Comparison of ENCODE assay signal across 8 cellular contexts in genomic region chr19:2041686-2042484, GRCh38. TPM values are rescaled to one million over a fixed set of nuclear protein-coding genes. Genes with fewer than 3 reads are reported as not detected.
DNase-seq lines count a peak whose midpoint lies in the region; TF ChIP-seq lines count a peak whose summit lies in the region.

No MANE protein-coding gene starts in this region.

- peak; percentile 75 to 91 for TF ChIP-seq EP300 in tibial nerve (IDR thresholded peaks at IDR 0.05)

- 32 to 38% methylated on average over 16 to 21 of the region's 77 CpGs for WGBS in tibial nerve, 2 donors

- peaks cover 18% of the 10 kb centered on the region for H3F3A ChIP-seq in SU-DHL-6 (ENCODE audit: insufficient read depth)

- TF ChIP-seq CTCF in SU-DHL-6 (IDR thresholded peaks at IDR 0.05; ENCODE audit: insufficient read depth, low read length, poor library complexity, severe bottlenecking) (no peak), tibial nerve (IDR thresholded peaks at IDR 0.05) (no peak)

- DNase-seq in HEK293T (ENCODE audit: extremely low spot score) (peak; percentile 95), NCI-H1105 (lab: John Stamatoyannopoulos, UW) (peak; percentile 97), adipocyte (ENCODE audit: low read depth) (peak; percentile 80), cardiac septum (ENCODE audit: low spot score) (peak; percentile 99), posterior cingulate gyrus (peak; percentile 93 to 100 (median 96)), tibial nerve (ENCODE audit: low spot score in 2 of 2) (peak; percentile 92 to 96)

- H4K20me1 ChIP-seq in SU-DHL-6 (ENCODE audit: low read depth, low read length), result peaks cover 7% of the 10 kb centered on the region; the same call in 1 of the 2 replicates

- peak overlapping the region; percentile 36 for H3K9ac ChIP-seq in ES-I3 (ENCODE audit: low read depth, low read length)
- H3K9ac ChIP-seq in SU-DHL-6 (ENCODE audit: low read length), result peak overlapping the region; percentile 49
- H3K9ac ChIP-seq in adipocyte (ENCODE audit: low read length), result peak overlapping the region; percentile 72

- H3K27me3 ChIP-seq in SU-DHL-6 (ENCODE audit: low read length), result no peaks in the 10 kb centered on the region
- H3K27me3 ChIP-seq in adipocyte (replicated peaks; ENCODE audit: control insufficient read depth, insufficient read depth, low read length), result no peaks in the 10 kb centered on the region
- H3K27me3 ChIP-seq in tibial nerve, result no peaks in the 10 kb centered on the region

- peak overlapping the region; percentile 54 for H3K4me2 ChIP-seq in SU-DHL-6 (ENCODE audit: low read depth, low read length, poor library complexity, severe bottlenecking)

- no peaks in the 10 kb centered on the region for H3K9me2 ChIP-seq in SU-DHL-6 (replicated peaks; ENCODE audit: insufficient read depth, low read length)

- CTCF ChIA-PET in HEK293T (lab: Yijun Ruan, JAX), result interaction anchor here (0.9 to 1.9 kb wide), 4 partner anchors 13 to 96 kb away, joined by 3 to 6 read pairs (median 3); no protein-coding TSS in a partner anchor

- H3K9me3 ChIP-seq in ES-I3 (ENCODE audit: control insufficient read depth, insufficient read depth, low read length), result no peaks in the 10 kb centered on the region
- H3K9me3 ChIP-seq in SU-DHL-6 (ENCODE audit: insufficient read depth, low read length), result no peaks in the 10 kb centered on the region
- no peaks in the 10 kb centered on the region for H3K9me3 ChIP-seq in adipocyte (ENCODE audit: control insufficient read depth, low read length)
- H3K9me3 ChIP-seq in tibial nerve, result no peaks in the 10 kb centered on the region

- H3K36me3 ChIP-seq in ES-I3 (ENCODE audit: insufficient read depth, low read length) (peaks cover 7% of the 10 kb centered on the region), SU-DHL-6 (ENCODE audit: low read length) (no peaks in the 10 kb centered on the region), adipocyte (ENCODE audit: control insufficient read depth, insufficient read depth, low read length, severe bottlenecking) (peaks cover 90% of the 10 kb centered on the region), tibial nerve (peaks cover 0 to 82% (median 42%) of the 10 kb centered on the region in 3 donors)

- H3K4me1 ChIP-seq in ES-I3 (ENCODE audit: insufficient read depth, low read length), result peaks cover 6% of the 10 kb centered on the region; the same call in 1 of the 2 replicates
- peaks cover 45% of the 10 kb centered on the region for H3K4me1 ChIP-seq in adipocyte (ENCODE audit: control insufficient read depth, insufficient read depth, low read length)
- H3K4me1 ChIP-seq in tibial nerve, result peaks cover 0 to 94% (median 67%) of the 10 kb centered on the region in 4 donors

- intact Hi-C loops in cardiac septum (cut with DNase I), result no loop called here
- intact Hi-C loops in posterior cingulate gyrus (cut with DNase I), result no loop called here

- no peak overlapping the region for H2AFZ ChIP-seq in SU-DHL-6 (ENCODE audit: low read depth, low read length, severe bottlenecking)

- H3K4me3 ChIP-seq in SU-DHL-6 (ENCODE audit: insufficient read depth, low read length, poor library complexity, severe bottlenecking), result peak overlapping the region; percentile 41
- peak overlapping the region; percentile 24 for H3K4me3 ChIP-seq in adipocyte (ENCODE audit: low read length)
- peak overlapping the region in 3 of 4 donors; percentile 31 to 39 (median 35) for H3K4me3 ChIP-seq in tibial nerve

- H3K79me2 ChIP-seq in SU-DHL-6 (ENCODE audit: insufficient read depth, low read length), result peaks cover 3% of the 10 kb centered on the region

- peak overlapping the region; percentile 69 for H3K27ac ChIP-seq in SU-DHL-6 (ENCODE audit: low read depth, low read length)
- H3K27ac ChIP-seq in tibial nerve, result peak overlapping the region; percentile 86 to 99 (median 99)

- POLR2A ChIA-PET in HEK293T (lab: Yijun Ruan, JAX), result interaction anchor here (0.9 to 2.4 kb wide), 4 partner anchors 9 to 20 kb away, joined by 3 to 20 read pairs (median 7); partner anchors contain the start of gene MKNK2

- peak in 1 of 2 donors; percentile 60 for TF ChIP-seq POLR2A in tibial nerve (IDR thresholded peaks at IDR 0.05)

TF ChIP-seq in HEK293T, 16 proteins besides CTCF, POLR2A, EP300 and RAD21:
- TF ChIP-seq FOXM1 (IDR thresholded peaks at IDR 0.05; ENCODE audit: borderline replicate concordance) (peak; percentile 58; the same call in 1 of the 2 replicates), ELF4 (IDR thresholded peaks at IDR 0.05) (peak; percentile 75), L3MBTL2 (conservative IDR thresholded peaks at IDR 0.05) (peak; percentile 64), HDGF (IDR thresholded peaks at IDR 0.05; ENCODE audit: borderline replicate concordance) (peak; percentile 94; the same call in 1 of the 2 replicates), PKNOX1 (IDR thresholded peaks at IDR 0.05) (no peak)

RNA-seq across cellular contexts. Expression of gene MKNK2, which starts 9.2 kb away (rescaled TPM):
- total RNA-seq in cardiac septum (122 TPM), tibial nerve (100 to 1,000 TPM; 126 to 265 (median 152) TPM)

RNA-seq across cellular contexts. Expression of gene BTBD2, which starts 26.4 kb away (rescaled TPM):
- 60.5 TPM for total RNA-seq in cardiac septum
- 10 to 100 TPM; 54.0 to 94.5 (median 73.5) TPM for total RNA-seq in tibial nerve

RNA-seq across cellular contexts. Expression of gene MOB3A, which starts 54.2 kb away (rescaled TPM):
- total RNA-seq in cardiac septum, result 17.0 TPM
- total RNA-seq in tibial nerve, result 10 to 100 TPM; 31.7 to 70.8 (median 35.2) TPM

RNA-seq across cellular contexts. Expression of gene IZUMO4, which starts 54.8 kb away (rescaled TPM):
- 4.3 TPM for total RNA-seq in cardiac septum
- 10 to 100 TPM; 28.6 to 46.3 (median 33.2) TPM for total RNA-seq in tibial nerve

Comparison
In these comparisons a context has a peak if more than half of its experiments do, and no peak if none do; other contexts are left out.
1. Peak in every context shown above with its lines: DNase-seq, H3K4me3 ChIP-seq and H3K27ac ChIP-seq.